In the genomic region with DNA sequence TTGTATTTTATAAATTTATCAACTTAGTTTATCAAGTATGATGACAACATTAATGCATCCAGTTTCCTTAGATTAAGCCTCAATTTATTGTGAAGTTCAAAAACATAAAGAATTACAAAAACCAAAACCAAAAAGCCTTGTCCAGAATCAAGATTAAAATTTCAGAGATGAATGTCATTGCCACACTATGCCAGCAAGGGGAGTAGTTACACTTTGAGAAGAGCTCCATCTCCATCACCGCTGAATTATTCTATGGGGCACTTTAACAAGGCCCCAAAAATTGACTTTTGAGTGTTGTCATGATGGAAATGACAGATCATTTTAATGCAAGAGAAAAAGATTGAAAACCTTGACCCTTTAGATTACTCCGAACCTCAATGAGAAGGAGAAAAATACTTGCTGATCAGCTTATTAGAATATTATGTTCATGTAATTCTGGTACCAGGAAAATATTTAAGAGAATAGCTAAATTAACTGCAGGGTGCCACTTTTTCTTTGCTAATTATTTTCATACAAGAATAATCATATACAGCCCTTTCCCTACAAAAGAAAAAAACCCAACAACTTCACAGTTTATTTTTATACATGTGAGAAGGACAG, we compare ENCODE assay signal across 9 cellular contexts.
DNase-seq lines count a peak whose midpoint lies in the region; ATAC-seq and TF ChIP-seq lines count a peak whose summit lies in the region.
"Had no signal": no experiment of that assay in that cellular context is flagged by ENCODE, and none has a peak within 500 bp of the region (broad histone marks: within the 10 kb centered on the region; RNA-seq: fewer than 3 reads in every experiment).

No MANE protein-coding gene starts in this region.

- no peaks in the 10 kb centered on the region for H3K36me3 Mint-ChIP-seq in neural crest cell (ENCODE audit: low read depth)
- H3K36me3 Mint-ChIP-seq: memory B cell had no signal

- H3K4me1 Mint-ChIP-seq in neural crest cell, result no peaks in the 10 kb centered on the region
- H3K4me1 Mint-ChIP-seq: memory B cell had no signal

- no peak overlapping the region for H3K27ac Mint-ChIP-seq in neural crest cell (ENCODE audit: unreplicated experiment)
- H3K27ac Mint-ChIP-seq: memory B cell had no signal

- H3K9me3 Mint-ChIP-seq in neural crest cell, result no peaks in the 10 kb centered on the region
- H3K9me3 Mint-ChIP-seq: memory B cell had no signal

- DNase-seq in LoVo (ENCODE audit: low spot score), result peak; percentile 4
- no peak for DNase-seq in brain microvascular endothelial cell
- DNase-seq in neural crest cell (ENCODE audit: low read depth, low spot score), result no peak
- no peak for DNase-seq in cortex of kidney (lab: John Stamatoyannopoulos, UW)
- DNase-seq in NK-92 treated with Interleukin-12 subunit alpha and Interleukin-12 subunit beta, amount 100 ng/mL, for 24 hours (lab: John Stamatoyannopoulos, UW), result no peak
- no peak for DNase-seq in stimulated activated CD4-positive, alpha-beta T cell treated with anti-CD3 and anti-CD28 coated beads, Interleukin-2, amount 100 ng/mL, for 48 hours
- no peak for DNase-seq in SHP77 treated with DMSO at 0.1 percent for 48 hours (lab: John Stamatoyannopoulos, UW)

- TF ChIP-seq CTCF in brain microvascular endothelial cell (IDR thresholded peaks at IDR 0.05; ENCODE audit: low read depth, low read length, missing control alignments), result peak; percentile 65
- peak; percentile 79 for TF ChIP-seq CTCF in neural crest cell (conservative IDR thresholded peaks at IDR 0.05)

- no peaks in the 10 kb centered on the region for H3K36me3 ChIP-seq in brain microvascular endothelial cell (replicated peaks)

- no peaks in the 10 kb centered on the region for H3K27me3 ChIP-seq in brain microvascular endothelial cell (replicated peaks)

- no peaks in the 10 kb centered on the region for H3K27me3 Mint-ChIP-seq in neural crest cell (ENCODE audit: low read depth)
- H3K27me3 Mint-ChIP-seq: memory B cell had no signal

- no peak overlapping the region for H3K4me3 Mint-ChIP-seq in neural crest cell
- H3K4me3 Mint-ChIP-seq: memory B cell had no signal

- no peak overlapping the region for H3K4me3 ChIP-seq in brain microvascular endothelial cell (ENCODE audit: low read depth, low read length)

- ATAC-seq in GM18868 (IDR thresholded peaks at IDR 0.05; ENCODE audit: unreplicated experiment), result peak; percentile 75

- in situ Hi-C loops in brain microvascular endothelial cell (cut with HindIII; ENCODE audit: low pct_ligation_motif_present, low sequenced_read_pairs), result no loop called here

- H3K27ac ChIP-seq in brain microvascular endothelial cell, result no peak overlapping the region
